Comparison of ENCODE assay signal across 8 cellular contexts in the genomic region with DNA sequence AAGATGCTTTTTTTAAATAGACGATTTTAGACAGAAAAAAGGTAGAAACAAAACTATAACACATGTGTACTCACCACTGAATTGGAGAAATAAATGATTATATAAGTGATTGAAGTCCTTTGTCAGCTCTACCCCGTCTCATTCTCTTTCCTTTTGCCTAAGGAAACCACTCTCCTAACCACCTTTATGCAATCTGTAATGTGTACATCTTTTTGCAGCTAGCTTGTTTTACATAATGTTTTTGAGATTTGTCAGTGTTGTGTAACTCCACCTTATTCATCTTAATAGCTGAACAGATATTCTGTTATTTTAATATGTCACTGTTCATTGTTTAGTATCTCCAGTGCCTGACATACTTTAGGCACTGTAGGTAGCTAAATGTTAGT. TPM values are rescaled to one million over a fixed set of nuclear protein-coding genes. Genes with fewer than 3 reads are reported as not detected.
DNase-seq lines count a peak whose midpoint lies in the region; ATAC-seq, FAIRE-seq and TF ChIP-seq lines count a peak whose summit lies in the region.

No MANE protein-coding gene starts in this region.

- DNase-seq in left ventricle myocardium inferior (no peak), cardiac septum (ENCODE audit: low spot score) (no peak), K562 (ENCODE audit: extremely low read depth in 1 of 4, low spot score in 3 of 4) (no peak), lung microvascular endothelial cell (ENCODE audit: low read depth in 2 of 2) (peak; percentile 10 to 39), aorta (no peak), EL (no peak)

- H3K4me3 ChIP-seq in left ventricle myocardium inferior: peak overlapping the region; percentile 89
- H3K4me3 ChIP-seq in K562: peak overlapping the region; percentile 67
- H3K4me3 ChIP-seq in aorta (ENCODE audit: low read length in 2 of 2): peak overlapping the region; percentile 72 to 93

- H3K79me2 ChIP-seq in K562 (ENCODE audit: control insufficient read depth, insufficient read depth, low read length): peaks cover 76% of the 10 kb centered on the region

- peak overlapping the region; percentile 91 to 96; a peak in 3 of 4 replicates for H3K9ac ChIP-seq in K562 (ENCODE audit: insufficient read depth in 1 of 2, low read depth in 2 of 2, low read length in 2 of 2)

- peak overlapping the region; percentile 92 for H2AFZ ChIP-seq in K562 (ENCODE audit: low read depth, low read length)

- in situ Hi-C loops in K562 (cut with MboI): no loop called here

- TF ChIP-seq POLR2A in K562 (conservative IDR thresholded peaks at IDR 0.05): no peak

- CTCF ChIA-PET in K562 (lab: Yijun Ruan, JAX; ENCODE audit: low intra/inter-chr PET ratio): no interaction called here

- TF ChIP-seq EP300 in K562 (IDR thresholded peaks at IDR 0.05; ENCODE audit: low read length): no peak

- H3K9me3 ChIP-seq in left ventricle myocardium inferior (replicated peaks) (no peaks in the 10 kb centered on the region), K562 (replicated peaks; ENCODE audit: control insufficient read depth, insufficient read depth, low read depth, low read length) (no peaks in the 10 kb centered on the region), aorta (ENCODE audit: control insufficient read depth, low read length) (no peaks in the 10 kb centered on the region)

- H3K27me3 ChIP-seq in left ventricle myocardium inferior (ENCODE audit: low read depth) (no peaks in the 10 kb centered on the region), K562 (ENCODE audit: control insufficient read depth in 2 of 2, insufficient read depth in 2 of 2, low read length in 2 of 2) (no peaks in the 10 kb centered on the region), aorta (ENCODE audit: control insufficient read depth in 1 of 2, insufficient read depth in 2 of 2, low read length in 1 of 2) (no peaks in the 10 kb centered on the region)

- H3K27ac ChIP-seq in left ventricle myocardium inferior (replicated peaks) (peak overlapping the region; percentile 95), K562 (ENCODE audit: extremely low read depth, low read depth, low read length) (peak overlapping the region; percentile 87), aorta (ENCODE audit: low read depth in 1 of 2, low read length in 2 of 2) (no peak overlapping the region)

- H3K36me3 ChIP-seq in left ventricle myocardium inferior (peaks cover 24% of the 10 kb centered on the region), K562 (ENCODE audit: control insufficient read depth, insufficient read depth, low read length) (peaks cover 37% of the 10 kb centered on the region), aorta (ENCODE audit: control insufficient read depth in 1 of 2, insufficient read depth in 2 of 2, low read length in 1 of 2) (no peaks in the 10 kb centered on the region)

- POLR2A ChIA-PET in K562 (lab: Yijun Ruan, JAX): interaction anchor here (0.5 to 2.2 kb wide), 6 partner anchors 28 to 520 kb away, joined by 3 to 9 read pairs (median 6); no protein-coding TSS in a partner anchor

- H3K4me2 ChIP-seq in K562 (ENCODE audit: insufficient read depth, low read length): peak overlapping the region; percentile 93

- BruUV-seq in K562 (replicated peaks; lab: Mats Ljungman, UMichigan): no TSS peak

- no peak for TF ChIP-seq RAD21 in K562 (CRISPR knock-in tag; conservative IDR thresholded peaks at IDR 0.05 in 1 of 2, IDR thresholded peaks at IDR 0.05 in 1 of 2)

- intact Hi-C loops in left ventricle myocardium inferior (cut with micrococcal nuclease): no loop called here
- intact Hi-C loops in cardiac septum (cut with DNase I): no loop called here
- intact Hi-C loops in K562 (cut with micrococcal nuclease): loop anchor here (10.0 kb wide), 1 partner anchor 542 kb away; a partner anchor contains a TSS
- intact Hi-C loops in aorta (cut with DNase I): no loop called here

- H3K9me1 ChIP-seq in K562 (ENCODE audit: control insufficient read depth, insufficient read depth, low read length): no peaks in the 10 kb centered on the region

- TF ChIP-seq CTCF in left ventricle myocardium inferior (IDR thresholded peaks at IDR 0.05; ENCODE audit: borderline replicate concordance) (no peak), K562 (IDR thresholded peaks at IDR 0.05 in 2 of 3, conservative IDR thresholded peaks at IDR 0.05 in 1 of 3; ENCODE audit: insufficient read depth in 2 of 3, low read depth in 1 of 3, low read length in 3 of 3) (no peak)

- peaks cover 39% of the 10 kb centered on the region for H3K4me1 ChIP-seq in left ventricle myocardium inferior
- H3K4me1 ChIP-seq in K562 (replicated peaks in 1 of 2; ENCODE audit: control insufficient read depth in 2 of 2, insufficient read depth in 2 of 2, low read length in 2 of 2): peaks cover 4 to 11% of the 10 kb centered on the region in 2 experiments; a peak in 4 of 5 replicates
- H3K4me1 ChIP-seq in aorta (ENCODE audit: control insufficient read depth in 1 of 2, insufficient read depth in 2 of 2, low read length in 2 of 2): peaks cover 0 to 6% of the 10 kb centered on the region in 2 donors

- FAIRE-seq in K562 (lab: Jason Lieb, UNC): no peak

- no peaks in the 10 kb centered on the region for H4K20me1 ChIP-seq in K562 (replicated peaks; ENCODE audit: control insufficient read depth, insufficient read depth, low read length)

- 0% methylated on average over 2 of the region's 2 CpGs for WGBS in K562 (ENCODE audit: insufficient coverage, low coverage, missing lambda C conversion rate)
- WGBS in aorta, 2 donors: 1 to 2% methylated on average over 2 of the region's 2 CpGs

- ATAC-seq in K562 (no peak), aorta (ENCODE audit: low FRiP score) (no peak), GM18517 (IDR thresholded peaks at IDR 0.05; ENCODE audit: unreplicated experiment) (no peak), HG02840 (IDR thresholded peaks at IDR 0.05; ENCODE audit: low FRiP score, unreplicated experiment) (no peak)

RNA-seq across cellular contexts. Expression of a gene that starts 0.7 kb away (rescaled TPM):
- total RNA-seq in left ventricle myocardium inferior (29.1 TPM), cardiac septum (21.6 TPM), K562 (2014; rRNA removed) (17.4 and 21.3 TPM in 2 replicates), K562 (2014; rRNA removed; fragmentation: Illumina TruSeq; extraction: Trizol) (25.5 and 31.8 TPM in 2 replicates), K562 (2015; rRNA removed; fragmentation: Illumina TruSeq; extraction: Trizol) (33.4 and 36.3 TPM in 2 replicates), K562 (2021) (23.2 and 25.4 TPM in 2 replicates), lung microvascular endothelial cell (19.2 and 28.4 TPM in 2 replicates), aorta (10 to 100 TPM; 23.0 to 35.6 TPM)
- 8.1 and 22.4 TPM in 2 replicates for total RNA-seq in K562 (2011; cell fraction: chromatin; rRNA removed; ENCODE audit: low replicate concordance)
- total RNA-seq in K562 (2011; cell fraction: nucleolus; rRNA removed): 4.8 and 5.4 TPM in 2 replicates
- total RNA-seq in K562 (2011; cell fraction: nucleoplasm; rRNA removed): 8.8 and 11.5 TPM in 2 replicates
- polyA plus RNA-seq in K562 (2011; rRNA removed) (21.9 and 22.6 TPM in 2 replicates), K562 (2014; fragmentation: Illumina TruSeq; extraction: Trizol) (39.1 and 48.0 TPM in 2 replicates), K562 (2014; fragmentation: Nextera tagmentation; extraction: Ambion mirVana) (10 to 100 TPM; 23.2 to 27.6 TPM), K562 (2014; rRNA removed) (23.3 and 30.3 TPM in 2 replicates), aorta (100 to 1,000 TPM in 1 of 2 donors, 10 to 100 TPM in 1; 42.2 to 116 TPM)
- polyA plus RNA-seq in K562 (2011; cell fraction: cytosol; rRNA removed): 5.5 and 12.1 TPM in 2 replicates
- polyA plus RNA-seq in K562 (2011; cell fraction: nucleus; rRNA removed): 25.6 and 39.2 TPM in 2 replicates
- 44.3 and 49.2 TPM in 2 replicates for polyA plus RNA-seq in K562 (2012)
- polyA minus RNA-seq in K562 (2011; rRNA and poly(A)+ RNA removed): 12.2 and 17.3 TPM in 2 replicates
- 5.6 and 8.2 TPM in 2 replicates for polyA minus RNA-seq in K562 (2011; cell fraction: cytosol; rRNA and poly(A)+ RNA removed)
- polyA minus RNA-seq in K562 (2011; cell fraction: nucleus; rRNA and poly(A)+ RNA removed): 14.4 and 34.0 TPM in 2 replicates

RNA-seq across cellular contexts. Expression of a gene that starts 20.5 kb away (rescaled TPM):
- 2.7 TPM for total RNA-seq in left ventricle myocardium inferior
- total RNA-seq in cardiac septum: 2.5 TPM
- not detected in 2 replicates for total RNA-seq in K562 (2011; cell fraction: chromatin; rRNA removed; ENCODE audit: low replicate concordance)
- total RNA-seq in K562 (2011; cell fraction: nucleolus; rRNA removed): not detected in 2 replicates
- total RNA-seq in K562 (2011; cell fraction: nucleoplasm; rRNA removed): not detected in 2 replicates
- not detected in 2 replicates for total RNA-seq in K562 (2014; rRNA removed)
- not detected in 2 replicates for total RNA-seq in K562 (2014; rRNA removed; fragmentation: Illumina TruSeq; extraction: Trizol)
- total RNA-seq in K562 (2015; rRNA removed; fragmentation: Illumina TruSeq; extraction: Trizol): not detected in 2 replicates
- total RNA-seq in K562 (2021): not detected in 2 replicates
- polyA plus RNA-seq in K562 (2011; rRNA removed): 0.07 TPM in 2 replicates
- 0.04 TPM in 1 of 2 replicates, not detected in the other for polyA plus RNA-seq in K562 (2011; cell fraction: cytosol; rRNA removed)
- 0.20 TPM in 1 of 2 replicates, not detected in the other for polyA plus RNA-seq in K562 (2011; cell fraction: nucleus; rRNA removed)
- 0.12 and 0.42 TPM in 2 replicates for polyA plus RNA-seq in K562 (2012)
- not detected in 2 replicates for polyA plus RNA-seq in K562 (2014; fragmentation: Illumina TruSeq; extraction: Trizol)
- under 1 TPM; 0.04 to 0.38 TPM for polyA plus RNA-seq in K562 (2014; fragmentation: Nextera tagmentation; extraction: Ambion mirVana)
- polyA plus RNA-seq in K562 (2014; rRNA removed): not detected in 2 replicates
- polyA minus RNA-seq in K562 (2011; rRNA and poly(A)+ RNA removed): 0.39 TPM in 1 of 2 replicates, not detected in the other
- polyA minus RNA-seq in K562 (2011; cell fraction: cytosol; rRNA and poly(A)+ RNA removed): not detected in 2 replicates
- not detected in 2 replicates for polyA minus RNA-seq in K562 (2011; cell fraction: nucleus; rRNA and poly(A)+ RNA removed)
- total RNA-seq in lung microvascular endothelial cell: 44.7 and 59.3 TPM in 2 replicates
- 10 to 100 TPM in 1 of 2 donors, 1 to 10 TPM in 1; 9.3 to 13.7 TPM for total RNA-seq in aorta
- polyA plus RNA-seq in aorta: 10 to 100 TPM in 1 of 2 donors, 1 to 10 TPM in 1; 4.6 to 18.5 TPM

RNA-seq across cellular contexts. Expression of a gene that starts 27.2 kb away (rescaled TPM):
- total RNA-seq in left ventricle myocardium inferior (91.6 TPM), cardiac septum (60.9 TPM), K562 (2014; rRNA removed) (32.1 and 37.9 TPM in 2 replicates), K562 (2014; rRNA removed; fragmentation: Illumina TruSeq; extraction: Trizol) (25.3 and 27.9 TPM in 2 replicates), K562 (2015; rRNA removed; fragmentation: Illumina TruSeq; extraction: Trizol) (29.0 and 35.2 TPM in 2 replicates), K562 (2021) (22.1 and 23.5 TPM in 2 replicates), lung microvascular endothelial cell (68.4 and 97.8 TPM in 2 replicates), aorta (10 to 100 TPM; 69.3 to 81.1 TPM)
- total RNA-seq in K562 (2011; cell fraction: chromatin; rRNA removed; ENCODE audit: low replicate concordance): 35.4 and 67.8 TPM in 2 replicates
- total RNA-seq in K562 (2011; cell fraction: nucleolus; rRNA removed): 35.7 and 50.1 TPM in 2 replicates
- 48.0 and 50.8 TPM in 2 replicates for total RNA-seq in K562 (2011; cell fraction: nucleoplasm; rRNA removed)
- polyA plus RNA-seq in K562 (2011; rRNA removed) (24.3 and 26.5 TPM in 2 replicates), K562 (2014; fragmentation: Illumina TruSeq; extraction: Trizol) (13.2 and 15.9 TPM in 2 replicates), K562 (2014; fragmentation: Nextera tagmentation; extraction: Ambion mirVana) (10 to 100 TPM in 1 of 2 experiments, 1 to 10 TPM in 1; 6.0 to 10.8 TPM), K562 (2014; rRNA removed) (15.5 and 28.9 TPM in 2 replicates), aorta (10 to 100 TPM; 71.6 to 77.9 TPM)
- 10.0 and 12.9 TPM in 2 replicates for polyA plus RNA-seq in K562 (2011; cell fraction: cytosol; rRNA removed)
- 25.4 and 27.0 TPM in 2 replicates for polyA plus RNA-seq in K562 (2011; cell fraction: nucleus; rRNA removed)
- polyA plus RNA-seq in K562 (2012): 16.8 and 33.6 TPM in 2 replicates
- polyA minus RNA-seq in K562 (2011; rRNA and poly(A)+ RNA removed): 37.8 and 49.9 TPM in 2 replicates
- 11.3 and 16.2 TPM in 2 replicates for polyA minus RNA-seq in K562 (2011; cell fraction: cytosol; rRNA and poly(A)+ RNA removed)
- 46.7 and 68.4 TPM in 2 replicates for polyA minus RNA-seq in K562 (2011; cell fraction: nucleus; rRNA and poly(A)+ RNA removed)

Comparison
In these comparisons a context has a peak if more than half of its experiments do, and no peak if none do; other contexts are left out.
1. DNase-seq: peak in lung microvascular endothelial cell (2 of 2); none in left ventricle myocardium inferior (single experiment), cardiac septum (single experiment), K562 (0 of 4), aorta (0 of 2) and EL (single experiment).
2. H3K27ac ChIP-seq: peak in left ventricle myocardium inferior (single experiment) and K562 (single experiment); none in aorta (0 of 2).
3. Peak in every context shown above with its lines, with median percentiles within 50 percentile points of each other: H3K4me3 ChIP-seq.